11 cellular contexts compared by ENCODE assay signal in the genomic region with DNA sequence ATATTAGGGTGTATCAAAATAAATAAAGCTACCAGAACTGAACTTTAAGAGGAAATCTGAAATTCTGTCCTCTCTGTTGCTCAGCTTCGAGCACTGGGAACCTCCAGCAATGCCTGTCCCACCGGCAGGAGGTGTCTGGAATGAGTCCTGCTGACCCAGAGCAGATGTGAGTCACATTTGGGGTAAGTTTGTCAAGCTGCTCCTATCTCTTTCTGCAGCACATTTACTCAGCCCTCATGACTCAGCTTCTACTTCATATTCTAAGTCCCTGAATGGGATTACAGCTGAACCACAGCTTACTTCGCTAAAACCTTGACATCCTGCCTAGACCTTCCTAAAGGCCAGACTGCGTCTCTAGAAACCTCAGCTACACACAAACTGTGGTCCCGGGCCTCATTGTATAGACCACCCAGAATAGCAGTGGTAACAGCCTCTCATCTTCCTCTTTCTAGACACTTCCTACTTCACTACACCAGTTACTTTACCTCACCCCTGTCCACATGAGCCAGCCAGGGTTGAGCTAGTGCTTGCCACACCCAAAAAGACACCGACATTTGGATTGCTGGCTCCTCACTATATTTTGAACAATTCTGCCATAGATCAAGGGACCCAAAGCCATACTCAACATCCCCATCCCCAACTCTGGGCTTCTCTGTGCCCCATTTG.
A peak's percentile ranks its signal among the peaks of the same experiment; 100 is the strongest.
DNase-seq lines count a peak whose midpoint lies in the region; ATAC-seq and TF ChIP-seq lines count a peak whose summit lies in the region.
"Had no signal": no experiment of that assay in that cellular context is flagged by ENCODE, and none has a peak within 500 bp of the region (broad histone marks: within the 10 kb centered on the region; RNA-seq: fewer than 3 reads in every experiment).

No MANE protein-coding gene starts in this region.

- H3K4me3 ChIP-seq in left ventricle myocardium inferior (no peak overlapping the region), fibroblast of pulmonary artery (replicated peaks; ENCODE audit: low read depth, low read length) (no peak overlapping the region), tibial nerve (no peak overlapping the region)

- POLR2A ChIA-PET in RWPE1 (lab: Yijun Ruan, JAX; ENCODE audit: low non-redundant PET): interaction anchor here (0.5 kb wide), 1 partner anchor 68 kb away, joined by 3 read pairs; no protein-coding TSS in a partner anchor

- ATAC-seq in left cardiac atrium (peak in 1 of 2 donors; percentile 94), HG03196 (IDR thresholded peaks at IDR 0.05; ENCODE audit: unreplicated experiment) (no peak)
- ATAC-seq: sciatic nerve had no signal

- CTCF ChIA-PET in RWPE1 (lab: Yijun Ruan, JAX): interaction anchor here (0.6 kb wide), 1 partner anchor 50 kb away, joined by 5 read pairs; no protein-coding TSS in a partner anchor

- H3K27me3 ChIP-seq in left ventricle myocardium inferior (ENCODE audit: low read depth) (no peaks in the 10 kb centered on the region), tibial nerve (no peaks in the 10 kb centered on the region)

- H3K27ac ChIP-seq in left ventricle myocardium inferior (replicated peaks) (no peak overlapping the region), RWPE1 (no peak overlapping the region), tibial nerve (no peak overlapping the region)

- H3K4me1 ChIP-seq in left ventricle myocardium inferior (no peaks in the 10 kb centered on the region), tibial nerve (no peaks in the 10 kb centered on the region)

- intact Hi-C loops in left cardiac atrium (cut with DNase I) (no loop called here), left ventricle myocardium inferior (cut with micrococcal nuclease) (no loop called here)

- DNase-seq in left cardiac atrium (peak; percentile 22), left ventricle myocardium inferior (no peak), RWPE1 (ENCODE audit: low spot score) (peak; percentile 83), fibroblast of pulmonary artery (ENCODE audit: low read depth) (peak; percentile 91), tibial nerve (ENCODE audit: low spot score in 2 of 2) (no peak)
- DNase-seq in central memory CD4-positive, alpha-beta T cell: no peak
- DNase-seq in stimulated activated CD4-positive, alpha-beta T cell treated with anti-CD3 and anti-CD28 coated beads, Interleukin-4, amount 100 ng/mL, for 4 hours: no peak
- DNase-seq: head of caudate nucleus, NCI-H2029 had no signal

- TF ChIP-seq POLR2A in tibial nerve (IDR thresholded peaks at IDR 0.05): no peak

- no peak for TF ChIP-seq CTCF in left ventricle myocardium inferior (IDR thresholded peaks at IDR 0.05; ENCODE audit: borderline replicate concordance)
- TF ChIP-seq CTCF in RWPE1 (conservative IDR thresholded peaks at IDR 0.05; ENCODE audit: low read depth): no peak
- peak; percentile 55 for TF ChIP-seq CTCF in fibroblast of pulmonary artery (IDR thresholded peaks at IDR 0.05; ENCODE audit: low read length, missing control alignments)
- no peak for TF ChIP-seq CTCF in tibial nerve (IDR thresholded peaks at IDR 0.05)

- WGBS in tibial nerve, 2 donors: 57 to 67% methylated on average over 6 of the region's 6 CpGs

- H3K9me3 ChIP-seq in left ventricle myocardium inferior (replicated peaks) (no peaks in the 10 kb centered on the region), tibial nerve (no peaks in the 10 kb centered on the region)

- no peak for TF ChIP-seq EP300 in tibial nerve (IDR thresholded peaks at IDR 0.05)

- no peaks in the 10 kb centered on the region for H3K36me3 ChIP-seq in left ventricle myocardium inferior
- H3K36me3 ChIP-seq in tibial nerve: no peaks in the 10 kb centered on the region

Comparison
In these comparisons a context has a peak if more than half of its experiments do, and no peak if none do; other contexts are left out.
1. DNase-seq: peak in left cardiac atrium (single experiment), RWPE1 (single experiment) and fibroblast of pulmonary artery (single experiment); none in left ventricle myocardium inferior (single experiment), central memory CD4-positive, alpha-beta T cell (single experiment), tibial nerve (0 of 2) and stimulated activated CD4-positive, alpha-beta T cell treated with anti-CD3 and anti-CD28 coated beads, Interleukin-4, amount 100 ng/mL, for 4 hours (0 of 2).